In the genomic region with DNA sequence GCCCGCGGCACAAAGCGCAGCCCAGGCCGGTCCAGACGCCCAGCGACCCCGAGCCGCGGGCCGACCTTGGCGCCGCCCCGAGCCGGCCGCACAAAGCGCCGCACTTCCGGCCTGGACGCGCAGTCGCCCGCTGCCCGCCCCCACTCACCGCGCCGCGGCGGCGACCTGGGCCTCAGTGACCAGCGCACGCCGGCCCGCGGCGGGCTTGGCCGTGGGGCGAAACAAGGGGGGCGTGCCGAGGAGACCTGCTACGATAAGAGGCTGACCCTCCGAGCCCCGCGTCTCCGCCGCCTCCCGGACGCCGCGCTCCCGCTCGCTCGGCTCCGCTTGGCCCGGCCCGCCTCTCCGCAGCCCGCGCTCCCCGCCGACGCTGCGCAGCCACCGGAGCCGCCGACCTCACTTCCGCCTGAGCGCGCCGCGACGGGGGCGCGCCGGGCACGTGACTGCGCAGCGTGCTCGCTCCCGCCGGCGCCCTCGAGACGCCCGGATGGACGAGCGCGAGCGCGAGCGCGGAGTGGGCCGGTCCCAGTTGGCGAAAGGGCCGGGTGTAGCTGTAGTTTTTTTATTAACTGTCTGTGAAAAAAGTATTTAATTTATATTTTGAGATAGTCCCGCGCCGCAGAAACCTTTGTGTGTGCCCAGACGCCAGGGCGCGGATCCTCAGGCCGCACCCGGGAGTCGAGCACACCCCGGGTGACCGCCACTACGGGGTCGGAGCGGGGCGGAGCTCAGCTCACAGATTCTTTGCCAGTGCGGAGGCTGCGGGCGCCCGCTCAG, we compare ENCODE assay signal across 8 cellular contexts. TPM values are rescaled to one million over a fixed set of nuclear protein-coding genes. Genes with fewer than 3 reads are reported as not detected.
A peak's percentile ranks its signal among the peaks of the same experiment; 100 is the strongest.
DNase-seq lines count a peak whose midpoint lies in the region; TF ChIP-seq lines count a peak whose summit lies in the region.

A gene with protein sequence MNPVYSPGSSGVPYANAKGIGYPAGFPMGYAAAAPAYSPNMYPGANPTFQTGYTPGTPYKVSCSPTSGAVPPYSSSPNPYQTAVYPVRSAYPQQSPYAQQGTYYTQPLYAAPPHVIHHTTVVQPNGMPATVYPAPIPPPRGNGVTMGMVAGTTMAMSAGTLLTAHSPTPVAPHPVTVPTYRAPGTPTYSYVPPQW (minus strand): TSS at position 395 of the 777 bp plus-strand sequence. CDS start 10,814 bp downstream, outside the sequence.

- H3K4me3 Mint-ChIP-seq in endodermal cell = peak within 1 kb of the TSS; percentile 79
- H3K4me3 Mint-ChIP-seq in mesothelial cell of epicardium = peak within 1 kb of the TSS; percentile 91

- no peaks in the 10 kb centered on the region for H3K27me3 ChIP-seq in endodermal cell (ENCODE audit: control insufficient read depth, insufficient read depth, low read length, poor library complexity, severe bottlenecking)

- H3K36me3 Mint-ChIP-seq in endodermal cell (ENCODE audit: low read depth) = peaks cover 24% of the 10 kb centered on the region
- peaks cover 6% of the 10 kb centered on the region for H3K36me3 Mint-ChIP-seq in mesothelial cell of epicardium

- H3K27me3 Mint-ChIP-seq in endodermal cell (ENCODE audit: insufficient read depth) (no peaks in the 10 kb centered on the region), mesothelial cell of epicardium (ENCODE audit: low read depth) (no peaks in the 10 kb centered on the region)

- H3K4me1 ChIP-seq in endodermal cell (ENCODE audit: control insufficient read depth, insufficient read depth, low read length) = no peaks in the 10 kb centered on the region

- H3K27ac Mint-ChIP-seq in endodermal cell (peak within 1 kb of the TSS; percentile 92), mesothelial cell of epicardium (peak within 1 kb of the TSS; percentile 99)

- peak within 1 kb of the TSS; percentile 97 for H3K4me3 ChIP-seq in endodermal cell (ENCODE audit: low read length)

- H3K27ac ChIP-seq in endodermal cell (ENCODE audit: low read depth, low read length) = peak within 1 kb of the TSS; percentile 98

- TF ChIP-seq CTCF in GM20000 (IDR thresholded peaks at IDR 0.05; ENCODE audit: extremely low read depth, missing control alignments) = no peak
- TF ChIP-seq CTCF in endodermal cell (conservative IDR thresholded peaks at IDR 0.05) = no peak
- TF ChIP-seq CTCF in mesothelial cell of epicardium (IDR thresholded peaks at IDR 0.05; ENCODE audit: unreplicated experiment) = no peak

- no peaks in the 10 kb centered on the region for H3K9me3 Mint-ChIP-seq in endodermal cell
- H3K9me3 Mint-ChIP-seq in mesothelial cell of epicardium = no peaks in the 10 kb centered on the region

- 0% methylated on average over 44 to 113 of the region's 113 CpGs for WGBS in endodermal cell (ENCODE audit: insufficient coverage in 1 of 2, insufficient read length in 1 of 2), 2 experiments

- peak within 1 kb of the TSS; percentile 97 for H3K9ac ChIP-seq in endodermal cell (ENCODE audit: extremely low read depth, low read length, poor library complexity, severe bottlenecking)

- peaks cover 32% of the 10 kb centered on the region for H3K36me3 ChIP-seq in endodermal cell (ENCODE audit: control insufficient read depth, insufficient read depth, low read length)

- H3K9me3 ChIP-seq in endodermal cell (ENCODE audit: control insufficient read depth, low read length) = no peaks in the 10 kb centered on the region

- H3K4me1 Mint-ChIP-seq in endodermal cell (peaks cover 4% of the 10 kb centered on the region), mesothelial cell of epicardium (peaks cover 11% of the 10 kb centered on the region)

- DNase-seq in COLO829 (ENCODE audit: low spot score) = peak; percentile 78
- DNase-seq in GM20000 (ENCODE audit: low spot score) = peak; percentile 96
- peak; percentile 52 for DNase-seq in HS-5 (ENCODE audit: low read depth)
- peak; percentile 79 for DNase-seq in NOMO-1 treated with dmso at 0.1 percent for 144 hours (lab: John Stamatoyannopoulos, UW; ENCODE audit: unreplicated experiment)
- DNase-seq in activated CD8-positive, alpha-beta memory T cell treated with anti-CD3 and anti-CD28 coated beads, Interleukin-2, amount 50 U/mL, for 24 hours (ENCODE audit: extremely low read depth) = peak; percentile 49
- DNase-seq in endodermal cell = peak; percentile 94
- DNase-seq in mesothelial cell of epicardium (ENCODE audit: low spot score in 2 of 2, unreplicated experiment in 2 of 2) = peak; percentile 84 to 91
- DNase-seq in stimulated activated CD8-positive, alpha-beta memory T cell treated with anti-CD3 and anti-CD28 coated beads, Interleukin-15, amount 100 ng/mL, for 48 hours (ENCODE audit: low read depth in 2 of 2) = peak; percentile 82 to 83

RNA-seq across cellular contexts. Expression of the gene that starts here (rescaled TPM):
- total RNA-seq in endodermal cell (10 to 100 TPM; 77.5 to 77.6 TPM), mesothelial cell of epicardium (114 to 119 TPM (median 116 TPM) in 3 replicates)
- polyA plus RNA-seq in endodermal cell (2013, experiment 1 of 2) = 115 TPM
- polyA plus RNA-seq in endodermal cell (2013, experiment 2 of 2) = 105 TPM

Comparison
In these comparisons a context has a peak if more than half of its experiments do, and no peak if none do; other contexts are left out.
1. Peak in every context shown above with its lines: DNase-seq, H3K4me3 ChIP-seq and H3K27ac ChIP-seq.